ENCODE assay signal across 1 cellular context in genomic region chr2:17163628-17164027, GRCh38.
TF ChIP-seq lines count a peak whose summit lies in the region.

No MANE protein-coding gene starts in this region.

TF ChIP-seq in HepG2, 621 proteins besides CTCF, POLR2A, EP300 and RAD21 (continued from another document):
- TF ChIP-seq AFF4 (CRISPR knock-in tag; IDR thresholded peaks at IDR 0.05) (no peak), KLF15 (CRISPR knock-in tag; IDR thresholded peaks at IDR 0.05; ENCODE audit: borderline replicate concordance) (no peak), XRCC5 (optimal IDR thresholded peaks at IDR 0.05; ENCODE audit: low read length) (no peak), SP140L (CRISPR knock-in tag; IDR thresholded peaks at IDR 0.05; ENCODE audit: borderline replicate concordance) (no peak), REXO4 (CRISPR knock-in tag; IDR thresholded peaks at IDR 0.05; ENCODE audit: borderline replicate concordance) (no peak), ARID3A (IDR thresholded peaks at IDR 0.05; ENCODE audit: low read depth, low read length) (no peak), ETS1 (CRISPR knock-in tag; IDR thresholded peaks at IDR 0.05) (no peak), SNAI1 (CRISPR knock-in tag; IDR thresholded peaks at IDR 0.05; ENCODE audit: borderline replicate concordance) (no peak), AHR (CRISPR knock-in tag; IDR thresholded peaks at IDR 0.05) (no peak)
TF ChIP-seq in HepG2: peak in this region for 0.
